ENCODE assay signal across 1 cellular context in the genomic region with DNA sequence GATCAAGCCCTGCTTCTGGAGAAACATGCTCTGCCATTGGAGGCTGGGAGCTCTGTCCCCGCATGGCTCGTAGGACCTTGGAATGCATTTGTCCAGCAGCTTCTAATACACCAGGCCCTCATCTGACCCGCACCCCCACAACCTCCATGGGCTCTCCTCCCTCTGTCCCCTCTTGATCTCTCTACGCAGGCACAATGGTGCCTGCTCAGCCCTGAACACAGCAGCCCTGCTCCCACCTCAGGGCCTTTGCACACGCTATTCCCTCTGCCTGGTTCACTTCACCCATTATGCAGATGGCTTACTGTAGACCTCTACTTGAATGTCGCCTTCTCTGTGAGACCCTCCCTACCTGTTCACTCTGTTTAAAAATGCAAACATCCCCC.
TF ChIP-seq lines count a peak whose summit lies in the region.

No MANE protein-coding gene starts in this region.

TF ChIP-seq in IMR-90, 13 proteins besides CTCF, POLR2A, EP300 and RAD21 (continued from another document):
- TF ChIP-seq SMC3 (IDR thresholded peaks at IDR 0.05; ENCODE audit: low read depth, low read length) (no peak), CHD1 (IDR thresholded peaks at IDR 0.05; ENCODE audit: low read depth, low read length) (no peak), MAZ (IDR thresholded peaks at IDR 0.05; ENCODE audit: borderline replicate concordance, low read depth, low read length) (no peak), BHLHE40 (IDR thresholded peaks at IDR 0.05; ENCODE audit: low read depth, low read length) (no peak), CEBPB (IDR thresholded peaks at IDR 0.05; ENCODE audit: low read depth, low read length) (no peak)
- TF ChIP-seq, protein P1, sequence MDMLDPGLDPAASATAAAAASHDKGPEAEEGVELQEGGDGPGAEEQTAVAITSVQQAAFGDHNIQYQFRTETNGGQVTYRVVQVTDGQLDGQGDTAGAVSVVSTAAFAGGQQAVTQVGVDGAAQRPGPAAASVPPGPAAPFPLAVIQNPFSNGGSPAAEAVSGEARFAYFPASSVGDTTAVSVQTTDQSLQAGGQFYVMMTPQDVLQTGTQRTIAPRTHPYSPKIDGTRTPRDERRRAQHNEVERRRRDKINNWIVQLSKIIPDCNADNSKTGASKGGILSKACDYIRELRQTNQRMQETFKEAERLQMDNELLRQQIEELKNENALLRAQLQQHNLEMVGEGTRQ (IDR thresholded peaks at IDR 0.05; ENCODE audit: low read depth, low read length): no peak
- TF ChIP-seq, protein P2, sequence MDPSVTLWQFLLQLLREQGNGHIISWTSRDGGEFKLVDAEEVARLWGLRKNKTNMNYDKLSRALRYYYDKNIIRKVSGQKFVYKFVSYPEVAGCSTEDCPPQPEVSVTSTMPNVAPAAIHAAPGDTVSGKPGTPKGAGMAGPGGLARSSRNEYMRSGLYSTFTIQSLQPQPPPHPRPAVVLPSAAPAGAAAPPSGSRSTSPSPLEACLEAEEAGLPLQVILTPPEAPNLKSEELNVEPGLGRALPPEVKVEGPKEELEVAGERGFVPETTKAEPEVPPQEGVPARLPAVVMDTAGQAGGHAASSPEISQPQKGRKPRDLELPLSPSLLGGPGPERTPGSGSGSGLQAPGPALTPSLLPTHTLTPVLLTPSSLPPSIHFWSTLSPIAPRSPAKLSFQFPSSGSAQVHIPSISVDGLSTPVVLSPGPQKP (IDR thresholded peaks at IDR 0.05; ENCODE audit: borderline replicate concordance, low read depth, low read length): no peak
